1 cellular context compared by ENCODE assay signal in genomic region chrX:21374163-21374993, GRCh38.
TF ChIP-seq lines count a peak whose summit lies in the region.

Gene CNKSR2 (plus strand): TSS chrX:21374418. CDS start chrX:21374898, 480 bp downstream.

TF ChIP-seq in H1, 55 proteins besides CTCF, POLR2A, EP300 and RAD21:
- TF ChIP-seq ASH2L (IDR thresholded peaks at IDR 0.05; ENCODE audit: low read length), result peak; percentile 34
- no peak for TF ChIP-seq CEBPB (IDR thresholded peaks at IDR 0.05; ENCODE audit: low read depth, low read length)
- TF ChIP-seq RBBP5 (IDR thresholded peaks at IDR 0.05; ENCODE audit: borderline replicate concordance, low read depth, low read length), result peak; percentile 66; the same call in 1 of the 2 replicates
- TF ChIP-seq KDM1A (IDR thresholded peaks at IDR 0.05; ENCODE audit: borderline replicate concordance, low read length), result no peak
- peak; percentile 41 for TF ChIP-seq NRF1 (IDR thresholded peaks at IDR 0.05; ENCODE audit: low read depth, low read length)
- peak; percentile 13; the same call in 1 of the 2 replicates for TF ChIP-seq CREB1 (IDR thresholded peaks at IDR 0.05)
- no peak for TF ChIP-seq TCF12 (IDR thresholded peaks at IDR 0.05; ENCODE audit: low read depth, low read length)
- no peak for TF ChIP-seq FOSL1 (IDR thresholded peaks at IDR 0.05; ENCODE audit: insufficient read depth, low read depth, low read length)
- TF ChIP-seq RNF2 (IDR thresholded peaks at IDR 0.05; ENCODE audit: borderline replicate concordance, low read depth, low read length, missing control alignments, poor library complexity, severe bottlenecking), result peak; percentile 32
- TF ChIP-seq POLR2AphosphoS5 (IDR thresholded peaks at IDR 0.05; ENCODE audit: low read depth, low read length), result 0 out of 2 replicates have a peak, but pooled peaks have one; percentile 21
- TF ChIP-seq MAX (IDR thresholded peaks at IDR 0.05), result peak; percentile 98
- TF ChIP-seq E2F6 (IDR thresholded peaks at IDR 0.05), result peak; percentile 98
- TF ChIP-seq PHF8 (conservative IDR thresholded peaks at IDR 0.05; ENCODE audit: low read depth, low read length), result 0 out of 2 replicates have a peak, but pooled peaks have one; percentile 3
